1 cellular context compared by ENCODE assay signal in the genomic region with DNA sequence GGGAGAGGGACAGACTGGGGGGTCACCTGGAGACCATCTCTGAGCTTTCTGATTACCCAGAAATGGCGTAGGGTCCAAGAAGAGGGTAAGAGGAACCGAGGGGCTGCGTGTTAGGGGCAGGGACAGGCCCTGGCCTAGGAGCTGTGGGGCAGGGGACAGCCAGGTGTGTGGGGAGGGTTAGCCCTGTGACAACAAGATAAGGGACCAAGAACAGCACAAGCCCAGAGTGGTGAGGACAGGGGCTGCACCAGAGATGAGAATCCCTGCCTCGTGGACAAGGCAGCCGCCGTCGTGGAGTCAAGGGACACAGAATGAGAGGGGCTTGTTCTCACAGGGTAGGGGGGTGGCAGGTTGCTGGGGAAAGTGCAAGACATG.
TF ChIP-seq lines count a peak whose summit lies in the region.

No MANE protein-coding gene starts in this region.

TF ChIP-seq in WTC11, 78 proteins besides CTCF, POLR2A, EP300 and RAD21 (continued from another document):
- TF ChIP-seq, protein P1, sequence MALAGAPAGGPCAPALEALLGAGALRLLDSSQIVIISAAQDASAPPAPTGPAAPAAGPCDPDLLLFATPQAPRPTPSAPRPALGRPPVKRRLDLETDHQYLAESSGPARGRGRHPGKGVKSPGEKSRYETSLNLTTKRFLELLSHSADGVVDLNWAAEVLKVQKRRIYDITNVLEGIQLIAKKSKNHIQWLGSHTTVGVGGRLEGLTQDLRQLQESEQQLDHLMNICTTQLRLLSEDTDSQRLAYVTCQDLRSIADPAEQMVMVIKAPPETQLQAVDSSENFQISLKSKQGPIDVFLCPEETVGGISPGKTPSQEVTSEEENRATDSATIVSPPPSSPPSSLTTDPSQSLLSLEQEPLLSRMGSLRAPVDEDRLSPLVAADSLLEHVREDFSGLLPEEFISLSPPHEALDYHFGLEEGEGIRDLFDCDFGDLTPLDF (CRISPR knock-in tag; IDR thresholded peaks at IDR 0.05): no peak
- TF ChIP-seq, protein P2, sequence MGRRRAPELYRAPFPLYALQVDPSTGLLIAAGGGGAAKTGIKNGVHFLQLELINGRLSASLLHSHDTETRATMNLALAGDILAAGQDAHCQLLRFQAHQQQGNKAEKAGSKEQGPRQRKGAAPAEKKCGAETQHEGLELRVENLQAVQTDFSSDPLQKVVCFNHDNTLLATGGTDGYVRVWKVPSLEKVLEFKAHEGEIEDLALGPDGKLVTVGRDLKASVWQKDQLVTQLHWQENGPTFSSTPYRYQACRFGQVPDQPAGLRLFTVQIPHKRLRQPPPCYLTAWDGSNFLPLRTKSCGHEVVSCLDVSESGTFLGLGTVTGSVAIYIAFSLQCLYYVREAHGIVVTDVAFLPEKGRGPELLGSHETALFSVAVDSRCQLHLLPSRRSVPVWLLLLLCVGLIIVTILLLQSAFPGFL (CRISPR knock-in tag; IDR thresholded peaks at IDR 0.05; ENCODE audit: borderline replicate concordance): no peak
- TF ChIP-seq ZNF121 (CRISPR knock-in tag; IDR thresholded peaks at IDR 0.05) (no peak), ZNF396 (CRISPR knock-in tag; IDR thresholded peaks at IDR 0.05; ENCODE audit: borderline replicate concordance) (no peak), ZNF263 (CRISPR knock-in tag; IDR thresholded peaks at IDR 0.05; ENCODE audit: low read depth) (no peak), GABPB1 (CRISPR knock-in tag; IDR thresholded peaks at IDR 0.05) (no peak)
